In the genomic region with DNA sequence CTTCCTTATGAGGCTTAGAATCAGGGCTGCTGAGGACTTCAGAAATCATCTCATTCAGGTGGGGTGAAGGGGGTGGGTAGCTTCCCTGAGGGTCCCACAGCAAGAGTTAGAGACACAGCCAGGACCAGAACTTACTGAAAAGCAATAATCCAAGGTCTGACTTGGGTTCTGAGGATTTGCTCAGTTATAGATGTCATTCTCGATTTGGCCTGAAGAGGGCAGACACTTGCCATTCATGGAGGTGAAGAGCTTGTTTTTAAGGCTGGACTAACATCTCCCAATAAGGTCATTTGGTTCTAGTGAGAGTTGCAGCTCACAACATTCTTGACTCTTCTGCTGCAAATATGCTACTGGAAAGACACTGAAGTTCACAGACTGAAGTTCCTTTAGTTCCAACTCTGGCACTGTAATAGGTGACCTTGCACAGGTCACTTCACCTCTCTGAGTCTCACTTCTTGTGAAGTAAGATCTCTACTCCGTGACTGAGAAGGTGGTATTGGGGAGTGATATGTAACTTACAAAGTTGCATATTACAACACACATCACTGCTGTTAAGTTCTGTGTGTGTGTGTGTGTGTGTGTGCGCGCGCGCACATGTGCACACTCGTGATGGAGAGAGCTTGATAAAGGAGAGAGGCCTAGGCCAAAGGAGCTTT, we compare ENCODE assay signal across 8 cellular contexts.
A peak's percentile ranks its signal among the peaks of the same experiment; 100 is the strongest.
DNase-seq lines count a peak whose midpoint lies in the region; ATAC-seq and TF ChIP-seq lines count a peak whose summit lies in the region.

No MANE protein-coding gene starts in this region.

- no peaks in the 10 kb centered on the region for H3K79me2 ChIP-seq in PC-3 (ENCODE audit: low read length)

- no peaks in the 10 kb centered on the region for H3K9me1 ChIP-seq in IMR-90 (ENCODE audit: insufficient read depth, low read length)

- peak overlapping the region; percentile 79 for H2BK120ac ChIP-seq in IMR-90 (ENCODE audit: low read depth, low read length)

- H3K36me3 ChIP-seq in IMR-90 (ENCODE audit: control insufficient read depth, insufficient read depth, low read length) (peaks cover 24% of the 10 kb centered on the region), PC-3 (ENCODE audit: low read depth, low read length) (no peaks in the 10 kb centered on the region; the same call in 1 of the 2 replicates), left lung (no peaks in the 10 kb centered on the region)

- H2AFZ ChIP-seq in IMR-90 (replicated peaks; ENCODE audit: low read length, poor library complexity), result peak overlapping the region; percentile 57
- H2AFZ ChIP-seq in PC-3 (ENCODE audit: low read length), result no peak overlapping the region

- no peaks in the 10 kb centered on the region for H3F3A ChIP-seq in PC-3 (ENCODE audit: low read length, unreplicated experiment)

- no peak overlapping the region for H3K56ac ChIP-seq in IMR-90 (ENCODE audit: extremely low read depth, insufficient read depth, low read length)

- H3K4me1 Mint-ChIP-seq in activated T-cell treated with anti-CD3 and anti-CD28 coated beads, Interleukin-2, amount 50 U/mL, for 72 hours (ENCODE audit: low read depth), result peaks cover 5% of the 10 kb centered on the region
- peaks cover 2% of the 10 kb centered on the region for H3K4me1 Mint-ChIP-seq in activated T-cell treated with anti-CD3 and anti-CD28 coated beads, Interleukin-2, amount 50 U/mL, for 4 hours (ENCODE audit: low read depth)

- H3K4ac ChIP-seq in IMR-90 (ENCODE audit: low read depth, low read length), result peak overlapping the region; percentile 82

- H2AK5ac ChIP-seq in IMR-90 (ENCODE audit: low read depth, low read length), result peak overlapping the region; percentile 44; the same call in 1 of the 2 replicates

- peak; percentile 85 for TF ChIP-seq CTCF in IMR-90 (conservative IDR thresholded peaks at IDR 0.05; ENCODE audit: low read depth, low read length)
- TF ChIP-seq CTCF in PC-3 (conservative IDR thresholded peaks at IDR 0.05; ENCODE audit: low read depth, low read length), result peak; percentile 87
- peak; percentile 56 to 77 for TF ChIP-seq CTCF in left lung (IDR thresholded peaks at IDR 0.05)

- peak; percentile 93 for TF ChIP-seq RAD21 in IMR-90 (IDR thresholded peaks at IDR 0.05; ENCODE audit: low read length)

- peak overlapping the region; percentile 86 for H2BK5ac ChIP-seq in IMR-90 (ENCODE audit: low read depth, low read length, poor library complexity, severe bottlenecking)

- peak overlapping the region in 1 of 2 experiments; percentile 84; a peak in 2 of 4 replicates for H4K8ac ChIP-seq in IMR-90 (ENCODE audit: low read depth in 2 of 2, low read length in 2 of 2)

- H4K91ac ChIP-seq in IMR-90 (ENCODE audit: insufficient read depth, low read depth, low read length), result peak overlapping the region; percentile 57

- H3K9ac ChIP-seq in IMR-90 (ENCODE audit: low read depth, low read length) (no peak overlapping the region), PC-3 (ENCODE audit: low read length) (no peak overlapping the region)

- H3K27ac ChIP-seq in IMR-90 (ENCODE audit: insufficient read depth, low read length), result no peak overlapping the region
- H3K27ac ChIP-seq in PC-3 (ENCODE audit: low read length), result no peak overlapping the region
- H3K27ac ChIP-seq in left lung, result no peak overlapping the region

- no peaks in the 10 kb centered on the region for H3K36me3 Mint-ChIP-seq in activated T-cell treated with anti-CD3 and anti-CD28 coated beads, Interleukin-2, amount 50 U/mL, for 72 hours (ENCODE audit: insufficient read depth in 2 of 2)
- no peaks in the 10 kb centered on the region for H3K36me3 Mint-ChIP-seq in activated T-cell treated with anti-CD3 and anti-CD28 coated beads, Interleukin-2, amount 50 U/mL, for 4 hours (ENCODE audit: insufficient read depth)

- no peaks in the 10 kb centered on the region for H3K9me2 ChIP-seq in PC-3 (replicated peaks; ENCODE audit: low read length)

- intact Hi-C loops in IMR-90 (cut with micrococcal nuclease), result loop anchor here (1.0 kb wide), 3 partner anchors 111 to 222 kb away; no protein-coding TSS in a partner anchor
- intact Hi-C loops in PC-3 (cut with micrococcal nuclease), result loop anchor here (1.0 to 5.0 kb wide), 7 partner anchors 52 to 264 kb away; partner anchors contain the start of gene WLS
- intact Hi-C loops in left lung (cut with DNase I), result no loop called here

- H4K20me1 ChIP-seq in IMR-90 (ENCODE audit: insufficient read depth, low read length) (no peaks in the 10 kb centered on the region), PC-3 (ENCODE audit: low read length) (no peaks in the 10 kb centered on the region)

- H3K4me2 ChIP-seq in IMR-90 (ENCODE audit: low read depth, low read length) (no peak overlapping the region), PC-3 (ENCODE audit: low read length) (no peak overlapping the region)

- H3K27ac Mint-ChIP-seq in activated T-cell treated with anti-CD3 and anti-CD28 coated beads, Interleukin-2, amount 50 U/mL, for 72 hours, result no peak overlapping the region

- CTCF ChIA-PET in IMR-90 (lab: Yijun Ruan, JAX), result interaction anchor here (0.6 to 3.5 kb wide), 25 partner anchors 10 to 326 kb away, joined by 3 to 24 read pairs (median 3); no protein-coding TSS in a partner anchor
- CTCF ChIA-PET in PC-3 (lab: Charles Lee), result interaction anchor here (0.5 to 1.8 kb wide), 17 partner anchors 42 to 322 kb away, joined by 3 to 32 read pairs (median 5); no protein-coding TSS in a partner anchor

- H3K23ac ChIP-seq in IMR-90 (ENCODE audit: low read depth, low read length), result 0 out of 2 replicates have a peak overlapping the region, but pooled peaks have one; percentile 61

- H3K4me3 ChIP-seq in IMR-90 (ENCODE audit: insufficient read depth, low read depth, low read length), result no peak overlapping the region
- H3K4me3 ChIP-seq in PC-3 (ENCODE audit: low read length), result no peak overlapping the region
- H3K4me3 ChIP-seq in left lung, result no peak overlapping the region

- dilution Hi-C loops in IMR-90 (cut with HindIII; ENCODE audit: low sequenced_read_pairs, unreplicated experiment), result no loop called here

- peaks cover 0 to 12% of the 10 kb centered on the region in 2 experiments; a peak in 1 of 4 replicates for H3K79me1 ChIP-seq in IMR-90 (ENCODE audit: low read depth in 1 of 2, low read length in 2 of 2)

- peak overlapping the region; percentile 71 for H2AK9ac ChIP-seq in IMR-90 (replicated peaks; ENCODE audit: low read depth, low read length, poor library complexity)

- H3K4me1 ChIP-seq in IMR-90 (ENCODE audit: control insufficient read depth, insufficient read depth, low read length) (peaks cover 9% of the 10 kb centered on the region), PC-3 (ENCODE audit: insufficient read depth, low read length) (peaks cover 9% of the 10 kb centered on the region; the same call in 1 of the 2 replicates), left lung (no peaks in the 10 kb centered on the region)

- H3K9me3 ChIP-seq in IMR-90 (ENCODE audit: control insufficient read depth, insufficient read depth, low read length) (no peaks in the 10 kb centered on the region), PC-3 (ENCODE audit: low read length) (no peaks in the 10 kb centered on the region), left lung (no peaks in the 10 kb centered on the region)

- H3K9me3 Mint-ChIP-seq in activated T-cell treated with anti-CD3 and anti-CD28 coated beads, Interleukin-2, amount 50 U/mL, for 72 hours, result no peaks in the 10 kb centered on the region
- H3K9me3 Mint-ChIP-seq in activated T-cell treated with anti-CD3 and anti-CD28 coated beads, Interleukin-2, amount 50 U/mL, for 4 hours, result no peaks in the 10 kb centered on the region

- peak overlapping the region; percentile 26; the same call in 1 of the 2 replicates for H4K5ac ChIP-seq in IMR-90 (ENCODE audit: low read depth, low read length)

- H3K14ac ChIP-seq in IMR-90 (replicated peaks; ENCODE audit: low read depth, low read length), result peak overlapping the region; percentile 82

- in situ Hi-C loops in IMR-90 (cut with MboI; ENCODE audit: low sequenced_read_pairs), result loop anchor here (5.0 to 25.0 kb wide), 2 partner anchors 222 to 1617 kb away; no protein-coding TSS in a partner anchor

- WGBS in IMR-90 (ENCODE audit: extremely low coverage in 2 of 2, insufficient read length in 1 of 2), 2 experiments, result no CpG with 5 or more reads among the region's 7 CpGs

- H3K27me3 ChIP-seq in IMR-90 (ENCODE audit: control insufficient read depth, insufficient read depth, low read length) (no peaks in the 10 kb centered on the region), PC-3 (ENCODE audit: low read length) (no peaks in the 10 kb centered on the region), left lung (no peaks in the 10 kb centered on the region)

- H3K18ac ChIP-seq in IMR-90 (ENCODE audit: low read depth, low read length), result peak overlapping the region; percentile 37; the same call in 1 of the 2 replicates

- no peak for TF ChIP-seq POLR2A in IMR-90 (IDR thresholded peaks at IDR 0.05; ENCODE audit: low read depth, low read length)

- BruUV-seq in IMR-90 (replicated peaks; lab: Mats Ljungman, UMichigan) (no TSS peak), PC-3 (replicated peaks; lab: Mats Ljungman, UMichigan) (no TSS peak)

- DNase-seq in activated T-cell treated with anti-CD3 and anti-CD28 coated beads, Interleukin-2, amount 50 U/mL, for 72 hours, result peak; percentile 17 to 47
- no peak for DNase-seq in activated T-cell treated with anti-CD3 and anti-CD28 coated beads, Interleukin-2, amount 50 U/mL, for 4 hours
- peak; percentile 85 for DNase-seq in IMR-90
- DNase-seq in PC-3, result peak; percentile 89
- peak; percentile 77 for DNase-seq in cerebellar cortex (ENCODE audit: low spot score)
- DNase-seq in left lung, result no peak
- peak; percentile 95 for DNase-seq in superior temporal gyrus (ENCODE audit: extremely low spot score)

- H3K27me3 Mint-ChIP-seq in activated T-cell treated with anti-CD3 and anti-CD28 coated beads, Interleukin-2, amount 50 U/mL, for 72 hours (ENCODE audit: low read depth), result no peaks in the 10 kb centered on the region
- H3K27me3 Mint-ChIP-seq in activated T-cell treated with anti-CD3 and anti-CD28 coated beads, Interleukin-2, amount 50 U/mL, for 4 hours (ENCODE audit: low read depth), result no peaks in the 10 kb centered on the region

- POLR2A ChIA-PET in IMR-90 (lab: Charles Lee; ENCODE audit: unreplicated experiment) (interaction anchor here (1.1 kb wide), 1 partner anchor 211 kb away, joined by 3 read pairs; no protein-coding TSS in a partner anchor), PC-3 (lab: Charles Lee; ENCODE audit: unreplicated experiment) (interaction anchor here (0.5 kb wide), 2 partner anchors 108 to 110 kb away, joined by 3 to 6 read pairs; no protein-coding TSS in a partner anchor)

- no peak overlapping the region for H2BK15ac ChIP-seq in IMR-90 (ENCODE audit: low read depth, low read length)

- peak overlapping the region; percentile 87 for H2BK20ac ChIP-seq in IMR-90 (ENCODE audit: low read depth, low read length)

- ATAC-seq in activated T-cell treated with anti-CD3 and anti-CD28 coated beads, Interleukin-2, amount 50 U/mL, for 72 hours (replicated peaks in 1 of 2), result peak; percentile 32 to 44
- ATAC-seq in activated T-cell treated with anti-CD3 and anti-CD28 coated beads, Interleukin-2, amount 50 U/mL, for 4 hours, result no peak
- ATAC-seq in GM21619 (IDR thresholded peaks at IDR 0.05; ENCODE audit: unreplicated experiment) (peak; percentile 76), IMR-90 (ENCODE audit: low read depth) (peak; percentile 86), PC-3 (peak; percentile 58), left lung (peak; percentile 92)

- H3K4me3 Mint-ChIP-seq in activated T-cell treated with anti-CD3 and anti-CD28 coated beads, Interleukin-2, amount 50 U/mL, for 72 hours, result no peak overlapping the region
- no peak overlapping the region for H3K4me3 Mint-ChIP-seq in activated T-cell treated with anti-CD3 and anti-CD28 coated beads, Interleukin-2, amount 50 U/mL, for 4 hours

Comparison
In these comparisons a context has a peak if more than half of its experiments do, and no peak if none do; other contexts are left out.
1. ATAC-seq: peak in activated T-cell treated with anti-CD3 and anti-CD28 coated beads, Interleukin-2, amount 50 U/mL, for 72 hours (2 of 2), GM21619 (single experiment), IMR-90 (single experiment), PC-3 (single experiment) and left lung (single experiment); none in activated T-cell treated with anti-CD3 and anti-CD28 coated beads, Interleukin-2, amount 50 U/mL, for 4 hours (0 of 2).
2. DNase-seq: peak in activated T-cell treated with anti-CD3 and anti-CD28 coated beads, Interleukin-2, amount 50 U/mL, for 72 hours (2 of 2), IMR-90 (single experiment), PC-3 (single experiment), cerebellar cortex (single experiment) and superior temporal gyrus (single experiment); none in activated T-cell treated with anti-CD3 and anti-CD28 coated beads, Interleukin-2, amount 50 U/mL, for 4 hours (single experiment) and left lung (0 of 2).
3. intact Hi-C loops: an anchor here in IMR-90 (1.0 kb wide) and PC-3 (1.0 to 5.0 kb wide); none called in left lung.
4. Peak in every context shown above with its lines, with median percentiles within 50 percentile points of each other: CTCF ChIP-seq.